17 cellular contexts compared by ENCODE assay signal in the genomic region with DNA sequence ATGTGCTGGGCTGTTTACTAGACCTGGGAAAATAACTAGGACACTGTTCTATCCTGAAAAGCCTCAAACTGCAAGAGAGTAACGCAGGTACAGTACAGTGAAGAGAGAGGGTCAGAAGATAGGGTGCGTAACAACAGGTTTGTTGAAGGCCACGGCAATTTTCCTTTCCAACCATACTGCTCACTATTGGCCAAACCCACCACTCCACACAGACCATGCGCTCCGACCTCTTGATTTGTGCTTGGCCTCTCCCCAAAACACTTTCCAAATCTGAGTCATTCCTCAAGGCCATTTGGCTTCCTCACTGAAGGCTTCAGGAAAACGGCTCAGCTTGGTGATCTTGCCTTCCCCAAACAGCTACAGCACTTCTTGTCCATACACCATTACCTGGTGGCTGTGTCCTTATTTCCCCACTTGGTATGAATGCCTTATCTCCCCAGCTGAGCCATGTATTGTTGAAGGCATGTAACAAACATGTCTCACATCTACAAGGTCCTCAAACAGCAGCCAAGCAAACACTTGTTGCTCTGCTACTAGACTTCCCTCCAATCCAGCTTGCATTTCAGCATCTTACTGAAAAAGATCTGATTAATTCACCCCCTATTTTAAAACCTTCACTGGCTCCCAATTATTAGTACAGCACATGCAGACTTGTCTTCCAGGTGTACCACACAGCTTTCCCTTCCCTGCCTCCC. TPM values are rescaled to one million over a fixed set of nuclear protein-coding genes. Genes with fewer than 3 reads are reported as not detected.
DNase-seq lines count a peak whose midpoint lies in the region; ATAC-seq and TF ChIP-seq lines count a peak whose summit lies in the region.
"Had no signal": no experiment of that assay in that cellular context is flagged by ENCODE, and none has a peak within 500 bp of the region (broad histone marks: within the 10 kb centered on the region; RNA-seq: fewer than 3 reads in every experiment).

No MANE protein-coding gene starts in this region.

- H3K27me3 ChIP-seq in GM23248 (replicated peaks; ENCODE audit: insufficient read depth) = no peaks in the 10 kb centered on the region
- H3K27me3 ChIP-seq in lung (ENCODE audit: control insufficient read depth, insufficient read depth) = no peaks in the 10 kb centered on the region
- H3K27me3 ChIP-seq: tibial nerve had no signal

- H3K36me3 Mint-ChIP-seq in chondrocyte (ENCODE audit: low read depth) = no peaks in the 10 kb centered on the region
- H3K36me3 Mint-ChIP-seq in glutamatergic neuron (ENCODE audit: unreplicated experiment) = peaks cover 4% of the 10 kb centered on the region

- H3K4me3 Mint-ChIP-seq in chondrocyte (ENCODE audit: unreplicated experiment) (no peak overlapping the region), glutamatergic neuron (ENCODE audit: unreplicated experiment) (no peak overlapping the region)

- peak; percentile 53 for DNase-seq in AG08396 (ENCODE audit: low spot score)
- peak; percentile 60 for DNase-seq in GM23248
- DNase-seq in dermis blood vessel endothelial cell = peak; percentile 22
- peak; percentile 51 for DNase-seq in lung (ENCODE audit: low spot score)
- no peak for DNase-seq in posterior vena cava (ENCODE audit: low spot score)
- no peak for DNase-seq in chondrocyte (ENCODE audit: low spot score)
- no peak for DNase-seq in glutamatergic neuron
- DNase-seq: activated CD4-positive, CD25-positive, alpha-beta regulatory T cell; activated T-cell treated with anti-CD3 and anti-CD28 coated beads for 4 hours; effector CD8-positive, alpha-beta T cell; mesendoderm; NCI-H1105; nucleus accumbens; SW 1271 had no signal

- 37 to 46% methylated on average over 6 of the region's 6 CpGs for WGBS in GM23248 (ENCODE audit: low coverage in 1 of 2, low lambda C conversion rate in 2 of 2, missing lambda C conversion rate in 2 of 2), 2 experiments
- WGBS in lung, 2 donors = 61 to 92% methylated on average over 6 of the region's 6 CpGs

- ATAC-seq in lung (ENCODE audit: insufficient read depth, low FRiP score) (peak; percentile 53), HG02763 (IDR thresholded peaks at IDR 0.05; ENCODE audit: unreplicated experiment) (no peak)
- ATAC-seq: GM12878 had no signal

- peaks cover 35% of the 10 kb centered on the region for H4K20me1 ChIP-seq in GM23248 (ENCODE audit: insufficient read depth)

- H3K27ac ChIP-seq in GM23248 (no peak overlapping the region), lung (ENCODE audit: low read depth in 1 of 2, low read length in 1 of 2) (no peak overlapping the region)
- H3K27ac ChIP-seq: tibial nerve had no signal

- no peaks in the 10 kb centered on the region for H3K36me3 ChIP-seq in GM23248 (ENCODE audit: low read depth)
- H3K36me3 ChIP-seq in lung (ENCODE audit: control insufficient read depth in 2 of 2, insufficient read depth in 2 of 2, low read length in 2 of 2) = no peaks in the 10 kb centered on the region
- H3K36me3 ChIP-seq: tibial nerve had no signal

- H3K9me3 ChIP-seq in GM23248 (ENCODE audit: low read depth) = no peaks in the 10 kb centered on the region
- no peaks in the 10 kb centered on the region for H3K9me3 ChIP-seq in lung (ENCODE audit: control insufficient read depth in 2 of 2, insufficient read depth in 1 of 2, low read length in 1 of 2)
- H3K9me3 ChIP-seq: tibial nerve had no signal

- intact Hi-C loops in posterior vena cava (cut with DNase I) = no loop called here

- H2AFZ ChIP-seq in GM23248 = no peak overlapping the region

- H3K27ac Mint-ChIP-seq in chondrocyte (ENCODE audit: unreplicated experiment) (no peak overlapping the region), glutamatergic neuron (ENCODE audit: unreplicated experiment) (no peak overlapping the region)

- no peaks in the 10 kb centered on the region for H3K27me3 Mint-ChIP-seq in chondrocyte (ENCODE audit: low read depth)
- no peaks in the 10 kb centered on the region for H3K27me3 Mint-ChIP-seq in glutamatergic neuron (ENCODE audit: unreplicated experiment)

- H3K4me2 ChIP-seq in GM23248 (ENCODE audit: unreplicated experiment) = no peak overlapping the region

- H3K9me2 ChIP-seq in GM23248 (ENCODE audit: insufficient read depth) = no peaks in the 10 kb centered on the region

- H3F3A ChIP-seq in GM23248 (ENCODE audit: insufficient read depth) = no peaks in the 10 kb centered on the region

- H3K79me2 ChIP-seq in GM23248 (ENCODE audit: insufficient read depth) = peaks cover 97% of the 10 kb centered on the region

- TF ChIP-seq CTCF in lung (IDR thresholded peaks at IDR 0.05; ENCODE audit: control extremely low read depth, extremely low read depth) (no peak), chondrocyte (IDR thresholded peaks at IDR 0.05) (no peak), glutamatergic neuron (IDR thresholded peaks at IDR 0.05; ENCODE audit: partially characterized antibody, unreplicated experiment) (no peak)

- in situ Hi-C loops in GM23248 (cut with MboI) = no loop called here

- H3K4me1 Mint-ChIP-seq in chondrocyte (ENCODE audit: low read depth) (peaks cover 6% of the 10 kb centered on the region), glutamatergic neuron (ENCODE audit: low read depth, unreplicated experiment) (peaks cover 22% of the 10 kb centered on the region)

- no peak overlapping the region for H3K9ac ChIP-seq in GM23248

- H3K9me3 Mint-ChIP-seq in chondrocyte (ENCODE audit: low read depth) = no peaks in the 10 kb centered on the region
- no peaks in the 10 kb centered on the region for H3K9me3 Mint-ChIP-seq in glutamatergic neuron (ENCODE audit: unreplicated experiment)

- H3K4me3 ChIP-seq in GM23248 (no peak overlapping the region), lung (no peak overlapping the region)
- H3K4me3 ChIP-seq: GM12878, tibial nerve had no signal

- H3K4me1 ChIP-seq in GM23248 (ENCODE audit: insufficient read depth) (peaks cover 9% of the 10 kb centered on the region; the same call in 1 of the 2 replicates), lung (ENCODE audit: control insufficient read depth in 2 of 2, insufficient read depth in 2 of 2, low read length in 2 of 2) (peaks cover 9 to 16% of the 10 kb centered on the region in 2 donors)

RNA-seq across cellular contexts. Expression of a gene that starts 40.9 kb away (rescaled TPM):
- total RNA-seq in GM23248 (2014; rRNA removed; shearing (Covaris generic)) = 17.2 and 20.6 TPM in 2 replicates
- polyA plus RNA-seq in GM23248 (2016; fragmentation: Nextera tagmentation; extraction: Ambion mirVana) (0.56 and 0.64 TPM in 2 replicates), lung (10 to 100 TPM in 1 of 2 donors, 1 to 10 TPM in 1; 9.7 to 13.9 TPM)
- total RNA-seq in dermis blood vessel endothelial cell (25.7 and 29.0 TPM in 2 replicates), lung (10 to 100 TPM; 31.4 to 41.5 TPM), posterior vena cava (10 to 100 TPM; 26.9 to 27.2 TPM), chondrocyte (27.3 to 35.1 TPM (median 31.0 TPM) in 3 replicates), glutamatergic neuron (ENCODE audit: unreplicated experiment) (112 TPM)

Comparison
In these comparisons a context has a peak if more than half of its experiments do, and no peak if none do; other contexts are left out.
1. DNase-seq: peak in AG08396 (single experiment), GM23248 (single experiment), dermis blood vessel endothelial cell (single experiment) and lung (single experiment); none in posterior vena cava (single experiment), chondrocyte (single experiment) and glutamatergic neuron (single experiment).